In genomic region chr16:17452931-17453330, GRCh38 we compare ENCODE assay signal across 1 cellular context.
TF ChIP-seq lines count a peak whose summit lies in the region.

No MANE protein-coding gene starts in this region.

TF ChIP-seq in IMR-90, 13 proteins besides CTCF, POLR2A, EP300 and RAD21:
- TF ChIP-seq USF2 (IDR thresholded peaks at IDR 0.05; ENCODE audit: low read depth, low read length), result no peak
- no peak for TF ChIP-seq MAFK (IDR thresholded peaks at IDR 0.05; ENCODE audit: low read depth, low read length)
- no peak for TF ChIP-seq NFE2L2 (IDR thresholded peaks at IDR 0.05; ENCODE audit: low read depth, low read length)
- no peak for TF ChIP-seq RCOR1 (IDR thresholded peaks at IDR 0.05; ENCODE audit: insufficient replicate concordance, low read length)
- TF ChIP-seq CHD1 (IDR thresholded peaks at IDR 0.05; ENCODE audit: low read depth, low read length), result no peak
- no peak for TF ChIP-seq BHLHE40 (IDR thresholded peaks at IDR 0.05; ENCODE audit: low read depth, low read length)
- no peak for TF ChIP-seq MAZ (IDR thresholded peaks at IDR 0.05; ENCODE audit: borderline replicate concordance, low read depth, low read length)
- TF ChIP-seq FOS (IDR thresholded peaks at IDR 0.05; ENCODE audit: low read depth, low read length), result no peak
- no peak for TF ChIP-seq CEBPB (IDR thresholded peaks at IDR 0.05; ENCODE audit: low read depth, low read length)
- no peak for TF ChIP-seq RFX5 (IDR thresholded peaks at IDR 0.05; ENCODE audit: low read depth, low read length)
- TF ChIP-seq MXI1 (IDR thresholded peaks at IDR 0.05; ENCODE audit: borderline replicate concordance, low read depth, low read length), result no peak
- no peak for TF ChIP-seq SMC3 (IDR thresholded peaks at IDR 0.05; ENCODE audit: low read depth, low read length)
- TF ChIP-seq ELK1 (IDR thresholded peaks at IDR 0.05; ENCODE audit: borderline replicate concordance, low read depth, low read length), result no peak
